Comparison of ENCODE assay signal across 19 cellular contexts in the genomic region with DNA sequence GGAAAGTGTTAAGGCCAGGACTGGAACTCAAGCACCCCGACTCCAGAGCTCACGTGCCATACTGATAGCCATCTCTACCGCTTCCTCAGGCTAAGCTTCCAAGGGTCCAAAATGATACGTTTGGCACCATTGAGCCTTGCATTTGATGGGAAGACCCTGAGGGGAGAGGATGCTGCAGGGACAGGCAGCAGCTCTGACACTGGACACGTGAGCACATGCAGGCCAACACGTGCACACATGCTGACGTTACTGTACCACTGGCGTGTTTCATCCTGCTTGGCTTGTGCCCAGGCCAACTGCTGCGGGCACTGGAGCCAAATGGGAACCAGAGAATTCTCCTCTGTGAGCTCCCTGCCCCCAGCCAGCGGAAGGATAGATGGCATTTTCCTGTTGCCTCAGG. TPM values are rescaled to one million over a fixed set of nuclear protein-coding genes. Genes with fewer than 3 reads are reported as not detected.
DNase-seq lines count a peak whose midpoint lies in the region; ATAC-seq, FAIRE-seq and TF ChIP-seq lines count a peak whose summit lies in the region.
"Had no signal": no experiment of that assay in that cellular context is flagged by ENCODE, and none has a peak within 500 bp of the region (broad histone marks: within the 10 kb centered on the region; RNA-seq: fewer than 3 reads in every experiment).

No MANE protein-coding gene starts in this region.

- TF ChIP-seq CTCF in HepG2 (CRISPR knock-in tag; IDR thresholded peaks at IDR 0.05): no peak
- TF ChIP-seq CTCF in right lobe of liver (IDR thresholded peaks at IDR 0.05): no peak
- no peak for TF ChIP-seq CTCF in MCF 10A (IDR thresholded peaks at IDR 0.05; ENCODE audit: unreplicated experiment)
- no peak for TF ChIP-seq CTCF in heart left ventricle (IDR thresholded peaks at IDR 0.05)

- no peak for ATAC-seq in HepG2
- no peak for ATAC-seq in right lobe of liver
- ATAC-seq in heart left ventricle: peak in 3 of 4 donors; percentile 30 to 69 (median 50)
- no peak for ATAC-seq in HG03095 (IDR thresholded peaks at IDR 0.05; ENCODE audit: unreplicated experiment)
- ATAC-seq: activated T-helper 17 cell treated with anti-CD3 and anti-CD28 coated beads, Interleukin-2, amount 50 U/mL, for 72 hours; GM23338 had no signal

- H3K4me1 Mint-ChIP-seq in MCF 10A (ENCODE audit: insufficient read depth, unreplicated experiment): peaks cover 58% of the 10 kb centered on the region
- H3K4me1 Mint-ChIP-seq: activated CD4-positive, alpha-beta memory T cell treated with anti-CD3 and anti-CD28 coated beads, Interleukin-2, amount 10 ng/mL, durations not matched to agents 7 days and 5 days; activated T-helper 17 cell treated with anti-CD3 and anti-CD28 coated beads, Interleukin-2, amount 50 U/mL, for 72 hours had no signal

- peak overlapping the region; percentile 81 for H3K27ac Mint-ChIP-seq in MCF 10A (ENCODE audit: low read depth, unreplicated experiment)
- H3K27ac Mint-ChIP-seq: activated CD4-positive, alpha-beta memory T cell treated with anti-CD3 and anti-CD28 coated beads, Interleukin-2, amount 10 ng/mL, durations not matched to agents 7 days and 5 days; activated T-helper 17 cell treated with anti-CD3 and anti-CD28 coated beads, Interleukin-2, amount 50 U/mL, for 72 hours; GM23338; memory B cell had no signal

- FAIRE-seq in HepG2 (lab: Jason Lieb, UNC): no peak
- FAIRE-seq: small intestine had no signal

- no peaks in the 10 kb centered on the region for H3K27me3 Mint-ChIP-seq in MCF 10A (ENCODE audit: insufficient read depth, unreplicated experiment)
- H3K27me3 Mint-ChIP-seq: activated CD4-positive, alpha-beta memory T cell treated with anti-CD3 and anti-CD28 coated beads, Interleukin-2, amount 10 ng/mL, durations not matched to agents 7 days and 5 days; memory B cell had no signal

- peaks cover 5% of the 10 kb centered on the region for H3K36me3 Mint-ChIP-seq in MCF 10A (ENCODE audit: insufficient read depth, unreplicated experiment)
- H3K36me3 Mint-ChIP-seq: memory B cell had no signal

- TF ChIP-seq RAD21 in HepG2 (CRISPR knock-in tag; IDR thresholded peaks at IDR 0.05): no peak

- intact Hi-C loops in HepG2 (cut with micrococcal nuclease; ENCODE audit: unreplicated experiment) (no loop called here), right lobe of liver (cut with DNase I) (no loop called here), MCF 10A (cut with micrococcal nuclease) (no loop called here), heart left ventricle (cut with DNase I) (no loop called here)

- H3K27me3 ChIP-seq in HepG2 (ENCODE audit: control insufficient read depth in 1 of 2, insufficient read depth in 2 of 2, low read length in 2 of 2) (peaks cover 0 to 8% of the 10 kb centered on the region in 2 experiments; a peak in 2 of 5 replicates), right lobe of liver (no peaks in the 10 kb centered on the region), heart left ventricle (no peaks in the 10 kb centered on the region)
- H3K27me3 ChIP-seq: colonic mucosa had no signal

- POLR2A ChIA-PET in HepG2 (lab: Yijun Ruan, JAX) (no interaction called here), MCF 10A (lab: Yijun Ruan, JAX) (interaction anchor here (0.6 to 16.2 kb wide), 19 partner anchors 10 to 188 kb away, joined by 3 to 402 read pairs (median 7); a partner anchor contains a TSS)

- WGBS in HepG2 (ENCODE audit: low lambda C conversion rate): 37% methylated on average over 10 of the region's 10 CpGs
- WGBS in right lobe of liver (ENCODE audit: insufficient coverage, low coverage, low lambda C conversion rate, missing lambda C conversion rate): 77% methylated on average over 5 of the region's 10 CpGs
- 71 to 78% (median 74%) methylated on average over 10 of the region's 10 CpGs for WGBS in heart left ventricle, 4 donors

- TF ChIP-seq POLR2A in HepG2 (IDR thresholded peaks at IDR 0.05; ENCODE audit: insufficient read depth in 1 of 2, low read depth in 2 of 2, low read length in 2 of 2) (no peak), right lobe of liver (IDR thresholded peaks at IDR 0.05) (no peak), heart left ventricle (IDR thresholded peaks at IDR 0.05) (no peak)

- H3K36me3 ChIP-seq in HepG2 (replicated peaks in 1 of 2; ENCODE audit: control insufficient read depth in 1 of 2, insufficient read depth in 2 of 2, low read length in 2 of 2): no peaks in the 10 kb centered on the region
- H3K36me3 ChIP-seq in right lobe of liver: no peaks in the 10 kb centered on the region
- H3K36me3 ChIP-seq in heart left ventricle: no peaks in the 10 kb centered on the region
- H3K36me3 ChIP-seq: colonic mucosa had no signal

- TF ChIP-seq EP300 in HepG2 (IDR thresholded peaks at IDR 0.05; ENCODE audit: low read depth in 2 of 2, low read length in 2 of 2) (no peak), HepG2 (CRISPR knock-in tag; IDR thresholded peaks at IDR 0.05; ENCODE audit: borderline replicate concordance) (no peak)

- H3K4me1 ChIP-seq in HepG2 (ENCODE audit: insufficient read depth, low read length) (no peaks in the 10 kb centered on the region), right lobe of liver (no peaks in the 10 kb centered on the region), heart left ventricle (no peaks in the 10 kb centered on the region)
- H3K4me1 ChIP-seq: colonic mucosa had no signal

- H2AFZ ChIP-seq in HepG2 (ENCODE audit: low read length): no peak overlapping the region
- H2AFZ ChIP-seq: GM23338 had no signal

- H4K20me1 ChIP-seq in HepG2 (ENCODE audit: insufficient read depth, low read length): no peaks in the 10 kb centered on the region

- in situ Hi-C loops in HepG2 (cut with HindIII; ENCODE audit: extremely low pct_ligation_motif_present, low pct_unique_long_range_greater_than_20kb): no loop called here

- no peaks in the 10 kb centered on the region for H3K79me2 ChIP-seq in HepG2 (ENCODE audit: insufficient read depth, low read length)

- H3K4me3 ChIP-seq in HepG2 (replicated peaks in 1 of 3; ENCODE audit: insufficient read depth in 1 of 3, low read depth in 2 of 3, low read length in 3 of 3) (no peak overlapping the region), right lobe of liver (no peak overlapping the region), heart left ventricle (no peak overlapping the region)
- H3K4me3 ChIP-seq: colonic mucosa, GM23338, SK-N-MC had no signal

- H3K4me2 ChIP-seq in HepG2 (ENCODE audit: low read depth, low read length): no peak overlapping the region
- H3K4me2 ChIP-seq: GM23338 had no signal

- DNase-seq in HepG2 (ENCODE audit: low spot score): no peak
- no peak for DNase-seq in right lobe of liver
- DNase-seq in MCF 10A (ENCODE audit: unreplicated experiment): peak; percentile 95
- DNase-seq in heart left ventricle: peak in 3 of 5 donors; percentile 39 to 64 (median 43)
- DNase-seq in NOMO-1 (lab: John Stamatoyannopoulos, UW; ENCODE audit: unreplicated experiment in 2 of 2): no peak
- no peak for DNase-seq in hippocampal formation (lab: John Stamatoyannopoulos, UW)
- DNase-seq in SIG-M5 (lab: John Stamatoyannopoulos, UW): no peak
- DNase-seq: activated CD4-positive, alpha-beta memory T cell treated with anti-CD3 and anti-CD28 coated beads, Interleukin-2, amount 10 ng/mL, durations not matched to agents 7 days and 5 days; amniotic stem cell; colonic mucosa; COR-L47; small intestine; stimulated activated naive CD4-positive, alpha-beta T cell had no signal

- no peak overlapping the region for H3K9ac ChIP-seq in HepG2 (ENCODE audit: insufficient read depth, low read depth, low read length)

- H3K4me3 Mint-ChIP-seq in MCF 10A (ENCODE audit: unreplicated experiment): no peak overlapping the region
- H3K4me3 Mint-ChIP-seq: activated CD4-positive, alpha-beta memory T cell treated with anti-CD3 and anti-CD28 coated beads, Interleukin-2, amount 10 ng/mL, durations not matched to agents 7 days and 5 days; activated T-helper 17 cell treated with anti-CD3 and anti-CD28 coated beads, Interleukin-2, amount 50 U/mL, for 72 hours; GM23338; memory B cell had no signal

- CTCF ChIA-PET in HepG2 (lab: Yijun Ruan, JAX; ENCODE audit: low intra/inter-chr PET ratio, low total read pairs) (no interaction called here), MCF 10A (lab: Yijun Ruan, JAX) (interaction anchor here (0.6 to 6.5 kb wide), 17 partner anchors 8 to 157 kb away, joined by 3 to 41 read pairs (median 4); no protein-coding TSS in a partner anchor)

- H3K9me3 ChIP-seq in HepG2 (ENCODE audit: low read length): no peaks in the 10 kb centered on the region
- no peaks in the 10 kb centered on the region for H3K9me3 ChIP-seq in right lobe of liver
- no peaks in the 10 kb centered on the region for H3K9me3 ChIP-seq in heart left ventricle
- H3K9me3 ChIP-seq: colonic mucosa had no signal

- BruUV-seq in HepG2 (replicated peaks; lab: Mats Ljungman, UMichigan): no TSS peak
- BruUV-seq in MCF 10A (replicated peaks; lab: Mats Ljungman, UMichigan): no TSS peak

- no peaks in the 10 kb centered on the region for H3K9me3 Mint-ChIP-seq in MCF 10A (ENCODE audit: unreplicated experiment)
- H3K9me3 Mint-ChIP-seq: activated CD4-positive, alpha-beta memory T cell treated with anti-CD3 and anti-CD28 coated beads, Interleukin-2, amount 10 ng/mL, durations not matched to agents 7 days and 5 days; activated T-helper 17 cell treated with anti-CD3 and anti-CD28 coated beads, Interleukin-2, amount 50 U/mL, for 72 hours; GM23338; memory B cell had no signal

- H3K27ac ChIP-seq in HepG2 (ENCODE audit: extremely low read length, insufficient read depth, low read length) (no peak overlapping the region), right lobe of liver (no peak overlapping the region), heart left ventricle (no peak overlapping the region)
- H3K27ac ChIP-seq: colonic mucosa, HL-60, SK-N-MC had no signal

RNA-seq across cellular contexts. Expression of a gene that starts 5.2 kb away (rescaled TPM):
- total RNA-seq in HepG2 (2016; rRNA removed; fragmentation: Illumina TruSeq; extraction: Trizol): not detected in 2 replicates
- not detected in 2 replicates for total RNA-seq in HepG2 (2016; cell fraction: cytosol; rRNA removed; fragmentation: Illumina TruSeq; extraction: Trizol; ENCODE audit: low read depth)
- not detected in 2 replicates for total RNA-seq in HepG2 (2016; cell fraction: insoluble cytoplasmic fraction; rRNA removed; fragmentation: Illumina TruSeq; extraction: Trizol)
- total RNA-seq in HepG2 (2016; cell fraction: membrane; rRNA removed; fragmentation: Illumina TruSeq; extraction: Trizol): not detected in 2 replicates
- not detected in 2 replicates for total RNA-seq in HepG2 (2016; cell fraction: nucleus; rRNA removed; fragmentation: Illumina TruSeq; extraction: Trizol)
- polyA plus RNA-seq in HepG2 (2011; rRNA removed): under 0.01 TPM in 1 of 2 replicates, not detected in the other
- not detected in 2 replicates for polyA plus RNA-seq in HepG2 (2011; cell fraction: cytosol; rRNA removed)
- not detected in 2 replicates for polyA plus RNA-seq in HepG2 (2011; cell fraction: nucleus; rRNA removed)
- polyA plus RNA-seq in HepG2 (2012): 0.03 and 0.07 TPM in 2 replicates
- polyA plus RNA-seq in HepG2 (2016; cell fraction: cytosol; fragmentation: Illumina TruSeq; extraction: Trizol; ENCODE audit: low read depth): not detected in 2 replicates
- polyA plus RNA-seq in HepG2 (2016; cell fraction: insoluble cytoplasmic fraction; fragmentation: Illumina TruSeq; extraction: Trizol; ENCODE audit: low read depth): not detected in 2 replicates
- not detected in 2 replicates for polyA plus RNA-seq in HepG2 (2016; cell fraction: membrane; fragmentation: Illumina TruSeq; extraction: Trizol; ENCODE audit: low read depth)
- not detected in 2 replicates for polyA plus RNA-seq in HepG2 (2016; cell fraction: nucleus; fragmentation: Illumina TruSeq; extraction: Trizol; ENCODE audit: insufficient read depth, low read depth)
- 0.09 TPM in 1 of 2 replicates, not detected in the other for polyA minus RNA-seq in HepG2 (2011; rRNA and poly(A)+ RNA removed; ENCODE audit: low replicate concordance)
- not detected in 2 replicates for polyA minus RNA-seq in HepG2 (2011; cell fraction: cytosol; rRNA and poly(A)+ RNA removed)
- polyA minus RNA-seq in HepG2 (2011; cell fraction: nucleus; rRNA and poly(A)+ RNA removed): not detected in 2 replicates
- total RNA-seq in right lobe of liver: not detected
- 5.9 and 9.9 TPM in 2 replicates for total RNA-seq in MCF 10A (2022)
- total RNA-seq in heart left ventricle: under 1 TPM in 6 of 9 donors, not detected in 3; 0.02 to 0.18 (median 0.06) TPM
- under 1 TPM; 0.01 to 0.04 TPM for polyA plus RNA-seq in heart left ventricle
- total RNA-seq: activated CD4-positive, alpha-beta memory T cell treated with anti-CD3 and anti-CD28 coated beads, Interleukin-2, amount 10 ng/mL, durations not matched to agents 7 days and 5 days; activated T-helper 17 cell treated with anti-CD3 and anti-CD28 coated beads, Interleukin-2, amount 50 U/mL, for 72 hours; colonic mucosa had no signal

Comparison
In these comparisons a context has a peak if more than half of its experiments do, and no peak if none do; other contexts are left out.
1. ATAC-seq: peak in heart left ventricle (3 of 4); none in HepG2 (single experiment), right lobe of liver (0 of 4) and HG03095 (single experiment).
2. DNase-seq: peak in MCF 10A (single experiment) and heart left ventricle (3 of 5); none in HepG2 (single experiment), right lobe of liver (0 of 3), NOMO-1 (0 of 2), hippocampal formation (0 of 2) and SIG-M5 (single experiment).